Comparison of ENCODE assay signal across 9 cellular contexts in genomic region chr7:158495780-158496179, GRCh38.
A peak's percentile ranks its signal among the peaks of the same experiment; 100 is the strongest.
DNase-seq lines count a peak whose midpoint lies in the region; ATAC-seq and TF ChIP-seq lines count a peak whose summit lies in the region.
"Had no signal": no experiment of that assay in that cellular context is flagged by ENCODE, and none has a peak within 500 bp of the region (broad histone marks: within the 10 kb centered on the region; RNA-seq: fewer than 3 reads in every experiment).

No MANE protein-coding gene starts in this region.

- H3K4me1 ChIP-seq in BLaER1 = peaks cover 47% of the 10 kb centered on the region
- H3K4me1 ChIP-seq in CD4-positive, alpha-beta memory T cell (ENCODE audit: insufficient read depth, low read length) = no peaks in the 10 kb centered on the region
- H3K4me1 ChIP-seq: HAP-1 had no signal

- H3K27ac ChIP-seq in BLaER1 = 0 out of 2 replicates have a peak overlapping the region, but pooled peaks have one; percentile 23
- no peak overlapping the region for H3K27ac ChIP-seq in CD4-positive, alpha-beta memory T cell (ENCODE audit: low read depth, low read length)

- H3K4me3 ChIP-seq in BLaER1 = no peak overlapping the region
- no peak overlapping the region for H3K4me3 ChIP-seq in CD4-positive, alpha-beta memory T cell (ENCODE audit: low read length in 2 of 2)
- H3K4me3 ChIP-seq: HAP-1 had no signal

- no peaks in the 10 kb centered on the region for H3K9me3 Mint-ChIP-seq in CD4-positive, alpha-beta memory T cell

- no peaks in the 10 kb centered on the region for H3K27me3 ChIP-seq in BLaER1
- peaks cover 5% of the 10 kb centered on the region for H3K27me3 ChIP-seq in CD4-positive, alpha-beta memory T cell (ENCODE audit: insufficient read depth, low read length)

- H4K20me1 ChIP-seq in BLaER1 = no peaks in the 10 kb centered on the region

- intact Hi-C loops in CD4-positive, alpha-beta memory T cell (cut with micrococcal nuclease) = no loop called here

- POLR2A ChIA-PET in CD4-positive, alpha-beta memory T cell (lab: Charles Lee; ENCODE audit: partially characterized antibody) = no interaction called here

- H3K4me3 Mint-ChIP-seq in CD4-positive, alpha-beta memory T cell = no peak overlapping the region

- H3K9ac ChIP-seq in BLaER1 = 0 out of 2 replicates have a peak overlapping the region, but pooled peaks have one; percentile 1

- no peaks in the 10 kb centered on the region for H3K9me3 ChIP-seq in BLaER1
- H3K9me3 ChIP-seq in CD4-positive, alpha-beta memory T cell (ENCODE audit: control insufficient read depth in 1 of 2, low read length in 2 of 2) = no peaks in the 10 kb centered on the region
- H3K9me3 ChIP-seq: HAP-1 had no signal

- H3K4me2 ChIP-seq in BLaER1 = peak overlapping the region; percentile 63

- TF ChIP-seq CTCF in GM13977 (IDR thresholded peaks at IDR 0.05; ENCODE audit: extremely low read depth, insufficient read depth, missing control alignments) = peak; percentile 36

- no peak overlapping the region for H3K27ac Mint-ChIP-seq in CD4-positive, alpha-beta memory T cell

- peaks cover 0 to 5% (median under 1%) of the 10 kb centered on the region in 4 donors for H3K4me1 Mint-ChIP-seq in CD4-positive, alpha-beta memory T cell

- in situ Hi-C loops in GM13977 (cut with MboI; ENCODE audit: low pct_unique_long_range_greater_than_20kb, low sequenced_read_pairs, unreplicated experiment) = no loop called here

- H3K27me3 Mint-ChIP-seq in CD4-positive, alpha-beta memory T cell = peaks cover 2% of the 10 kb centered on the region in 2 donors

- ATAC-seq in HG03108 (IDR thresholded peaks at IDR 0.05; ENCODE audit: unreplicated experiment) (no peak), HG03521 (IDR thresholded peaks at IDR 0.05; ENCODE audit: unreplicated experiment) (no peak), GM18520 (IDR thresholded peaks at IDR 0.05; ENCODE audit: unreplicated experiment) (no peak)

- TF ChIP-seq POLR2A in erythroblast (IDR thresholded peaks at IDR 0.05; ENCODE audit: low read length) = no peak

- no peaks in the 10 kb centered on the region for H3K36me3 Mint-ChIP-seq in CD4-positive, alpha-beta memory T cell

- no peaks in the 10 kb centered on the region for H3K36me3 ChIP-seq in BLaER1
- H3K36me3 ChIP-seq in CD4-positive, alpha-beta memory T cell (ENCODE audit: insufficient read depth, low read length) = no peaks in the 10 kb centered on the region
- H3K36me3 ChIP-seq: HAP-1 had no signal

- DNase-seq in GM13977 (ENCODE audit: low spot score) = no peak
- peak; percentile 50 for DNase-seq in NCI-H526 treated with DMSO at 0.1 percent for 48 hours (lab: John Stamatoyannopoulos, UW)
- peak; percentile 10 to 34 for DNase-seq in erythroblast (lab: John Stamatoyannopoulos, UW)
- no peak for DNase-seq in CD4-positive, alpha-beta memory T cell

- CTCF ChIA-PET in CD4-positive, alpha-beta memory T cell (lab: Charles Lee; ENCODE audit: partially characterized antibody) = no interaction called here

Comparison
In these comparisons a context has a peak if more than half of its experiments do, and no peak if none do; other contexts are left out.
1. DNase-seq: peak in NCI-H526 treated with DMSO at 0.1 percent for 48 hours (single experiment) and erythroblast (2 of 2); none in GM13977 (single experiment) and CD4-positive, alpha-beta memory T cell (0 of 5).